ENCODE assay signal across 16 cellular contexts in genomic region chr11:27281740-27282139, GRCh38.
DNase-seq lines count a peak whose midpoint lies in the region; ATAC-seq, FAIRE-seq and TF ChIP-seq lines count a peak whose summit lies in the region.
"Had no signal": no experiment of that assay in that cellular context is flagged by ENCODE, and none has a peak within 500 bp of the region (broad histone marks: within the 10 kb centered on the region; RNA-seq: fewer than 3 reads in every experiment).

No MANE protein-coding gene starts in this region.

- no peaks in the 10 kb centered on the region for H3K27me3 ChIP-seq in heart right ventricle
- H3K27me3 ChIP-seq in right atrium auricular region: no peaks in the 10 kb centered on the region
- H3K27me3 ChIP-seq in endothelial cell of umbilical vein (ENCODE audit: control insufficient read depth in 2 of 2, insufficient read depth in 2 of 2, low read length in 2 of 2): peaks cover 13 to 19% of the 10 kb centered on the region in 2 experiments
- H3K27me3 ChIP-seq in aorta (ENCODE audit: control insufficient read depth in 1 of 2, insufficient read depth in 2 of 2, low read length in 1 of 2): no peaks in the 10 kb centered on the region
- H3K27me3 ChIP-seq in CD4-positive, alpha-beta memory T cell (ENCODE audit: insufficient read depth, low read length): no peaks in the 10 kb centered on the region

- TF ChIP-seq POLR2A in endothelial cell of umbilical vein (IDR thresholded peaks at IDR 0.05; ENCODE audit: low read depth, low read length): no peak

- no peaks in the 10 kb centered on the region for H3K9me1 ChIP-seq in endothelial cell of umbilical vein (replicated peaks; ENCODE audit: control insufficient read depth, extremely low read depth, insufficient read depth, low read length)

- H3K9ac ChIP-seq in endothelial cell of umbilical vein (replicated peaks; ENCODE audit: extremely low read depth, insufficient read depth, low read length): peak overlapping the region; percentile 10

- H3K36me3 ChIP-seq in heart right ventricle: no peaks in the 10 kb centered on the region
- no peaks in the 10 kb centered on the region for H3K36me3 ChIP-seq in right atrium auricular region
- H3K36me3 ChIP-seq in endothelial cell of umbilical vein (ENCODE audit: control insufficient read depth in 2 of 2, extremely low read depth in 1 of 2, insufficient read depth in 2 of 2, low read length in 2 of 2): no peaks in the 10 kb centered on the region
- no peaks in the 10 kb centered on the region for H3K36me3 ChIP-seq in aorta (ENCODE audit: control insufficient read depth in 1 of 2, insufficient read depth in 2 of 2, low read length in 1 of 2)
- no peaks in the 10 kb centered on the region for H3K36me3 ChIP-seq in CD4-positive, alpha-beta memory T cell (ENCODE audit: insufficient read depth, low read length)
- H3K36me3 ChIP-seq: WERI-Rb-1 had no signal

- H3K4me3 ChIP-seq in heart right ventricle (no peak overlapping the region), right atrium auricular region (no peak overlapping the region), endothelial cell of umbilical vein (replicated peaks in 1 of 3; ENCODE audit: insufficient read depth in 1 of 3, low read depth in 1 of 3, low read length in 3 of 3) (no peak overlapping the region), aorta (ENCODE audit: low read length in 2 of 2) (no peak overlapping the region)
- H3K4me3 ChIP-seq in CD4-positive, alpha-beta memory T cell (ENCODE audit: low read length in 2 of 2): no peak overlapping the region

- H3K27me3 Mint-ChIP-seq in CD4-positive, alpha-beta memory T cell: peaks cover 5 to 9% of the 10 kb centered on the region in 2 donors

- H3K9me3 ChIP-seq in heart right ventricle (no peaks in the 10 kb centered on the region), right atrium auricular region (no peaks in the 10 kb centered on the region), endothelial cell of umbilical vein (replicated peaks; ENCODE audit: control insufficient read depth, insufficient read depth, low read length) (no peaks in the 10 kb centered on the region), aorta (ENCODE audit: control insufficient read depth, low read length) (no peaks in the 10 kb centered on the region)
- no peaks in the 10 kb centered on the region for H3K9me3 ChIP-seq in CD4-positive, alpha-beta memory T cell (ENCODE audit: control insufficient read depth in 1 of 2, low read length in 2 of 2)

- peak overlapping the region; percentile 11 for H2AFZ ChIP-seq in endothelial cell of umbilical vein (ENCODE audit: low read depth, low read length)

- no peak for FAIRE-seq in endothelial cell of umbilical vein (lab: Jason Lieb, UNC)

- intact Hi-C loops in heart right ventricle (cut with DNase I): no loop called here
- intact Hi-C loops in endothelial cell of umbilical vein (cut with micrococcal nuclease): loop anchor here (1.0 to 5.0 kb wide), 4 partner anchors 67 to 206 kb away; partner anchors contain the start of genes CCDC34 and LGR4
- intact Hi-C loops in aorta (cut with DNase I): loop anchor here in 1 of 2 donors (5.0 kb wide), 2 partner anchors 69 to 191 kb away; partner anchors contain the start of gene LGR4
- intact Hi-C loops in CD4-positive, alpha-beta memory T cell (cut with micrococcal nuclease): no loop called here

- H4K20me1 ChIP-seq in endothelial cell of umbilical vein (replicated peaks; ENCODE audit: control insufficient read depth, extremely low read depth, insufficient read depth, low read length): no peaks in the 10 kb centered on the region

- H3K4me1 ChIP-seq in heart right ventricle (peaks cover 0 to 22% (median 9%) of the 10 kb centered on the region in 9 donors), right atrium auricular region (peaks cover 0 to 19% of the 10 kb centered on the region in 2 donors), endothelial cell of umbilical vein (ENCODE audit: control insufficient read depth, extremely low read depth, insufficient read depth, low read length) (peaks cover 23% of the 10 kb centered on the region), aorta (ENCODE audit: control insufficient read depth in 1 of 2, insufficient read depth in 2 of 2, low read length in 2 of 2) (peaks cover 6 to 9% of the 10 kb centered on the region in 2 donors)
- H3K4me1 ChIP-seq in CD4-positive, alpha-beta memory T cell (ENCODE audit: insufficient read depth, low read length): no peaks in the 10 kb centered on the region

- dilution Hi-C loops in endothelial cell of umbilical vein (cut with MboI; ENCODE audit: extremely low pct_ligation_motif_present, low sequenced_read_pairs): no loop called here

- peak in 2 of 8 donors; percentile 37 to 52 for ATAC-seq in heart right ventricle
- peak; percentile 64 for ATAC-seq in HG03575 (IDR thresholded peaks at IDR 0.05; ENCODE audit: extremely low read depth, insufficient number of reproducible peaks, low FRiP score, unreplicated experiment)
- peak; percentile 6 for ATAC-seq in aorta (ENCODE audit: low FRiP score)
- no peak for ATAC-seq in omental fat pad (ENCODE audit: low FRiP score)
- ATAC-seq: natural killer cell treated with Interleukin-12 subunit alpha and Interleukin-12 subunit beta and Interleukin-15 and Interleukin-18, amount 100 ng/mL, for 72 hours had no signal

- H3K4me3 Mint-ChIP-seq in CD4-positive, alpha-beta memory T cell: no peak overlapping the region
- H3K4me3 Mint-ChIP-seq: activated T-helper 1 cell treated with anti-CD3 and anti-CD28 coated beads, Interleukin-12 subunit alpha, Interleukin-12 subunit beta, Interleukin-2, Interleukin-4 antibody, amounts not matched to agents 30 ng/mL and 10 ng/mL and 1 ng/mL, durations not matched to agents 14 hours and 24 hours and 36 hours; immature natural killer cell; natural killer cell treated with Interleukin-12 subunit alpha and Interleukin-12 subunit beta and Interleukin-15 and Interleukin-18, amount 100 ng/mL, for 72 hours; stimulated activated naive CD8-positive, alpha-beta T cell treated with anti-CD3 and anti-CD28 coated beads, Interleukin-15, Interleukin-2, amounts not matched to agents 100 ng/mL and 50 ng/mL, for 24 hours had no signal

- BruUV-seq in endothelial cell of umbilical vein (replicated peaks; lab: Mats Ljungman, UMichigan): no TSS peak

- WGBS in heart right ventricle, 2 donors: 52 to 55% methylated on average over 2 of the region's 2 CpGs
- 33 to 36% methylated on average over 2 of the region's 2 CpGs for WGBS in aorta, 2 donors

- POLR2A ChIA-PET in endothelial cell of umbilical vein (lab: Charles Lee): interaction anchor here (1.4 to 2.7 kb wide), 2 partner anchors 66 to 191 kb away, joined by 4 to 19 read pairs; partner anchors contain the start of gene LGR4
- POLR2A ChIA-PET in CD4-positive, alpha-beta memory T cell (lab: Charles Lee; ENCODE audit: partially characterized antibody): no interaction called here

- peak overlapping the region; percentile 64 for H3K4me2 ChIP-seq in endothelial cell of umbilical vein (ENCODE audit: insufficient read depth, low read length)

- DNase-seq in heart right ventricle: no peak
- no peak for DNase-seq in right atrium auricular region (ENCODE audit: low spot score)
- DNase-seq in endothelial cell of umbilical vein (ENCODE audit: low read depth, low spot score): no peak
- no peak for DNase-seq in aorta
- no peak for DNase-seq in omental fat pad (ENCODE audit: low spot score)
- DNase-seq in CD4-positive, alpha-beta memory T cell: no peak
- no peak for DNase-seq in medulla oblongata (ENCODE audit: extremely low spot score)
- DNase-seq: caudate nucleus, immature natural killer cell, NCI-H446 treated with DMSO at 0.1 percent for 48 hours, WERI-Rb-1 had no signal

- no peak overlapping the region for H3K27ac Mint-ChIP-seq in CD4-positive, alpha-beta memory T cell
- H3K27ac Mint-ChIP-seq: activated T-helper 1 cell treated with anti-CD3 and anti-CD28 coated beads, Interleukin-12 subunit alpha, Interleukin-12 subunit beta, Interleukin-2, Interleukin-4 antibody, amounts not matched to agents 30 ng/mL and 10 ng/mL and 1 ng/mL, durations not matched to agents 14 hours and 24 hours and 36 hours; immature natural killer cell; natural killer cell treated with Interleukin-12 subunit alpha and Interleukin-12 subunit beta and Interleukin-15 and Interleukin-18, amount 100 ng/mL, for 72 hours; stimulated activated naive CD8-positive, alpha-beta T cell treated with anti-CD3 and anti-CD28 coated beads, Interleukin-15, Interleukin-2, amounts not matched to agents 100 ng/mL and 50 ng/mL, for 24 hours had no signal

- no peaks in the 10 kb centered on the region for H3K9me3 Mint-ChIP-seq in CD4-positive, alpha-beta memory T cell
- H3K9me3 Mint-ChIP-seq: activated T-helper 1 cell treated with anti-CD3 and anti-CD28 coated beads, Interleukin-12 subunit alpha, Interleukin-12 subunit beta, Interleukin-2, Interleukin-4 antibody, amounts not matched to agents 30 ng/mL and 10 ng/mL and 1 ng/mL, durations not matched to agents 14 hours and 24 hours and 36 hours; stimulated activated naive CD8-positive, alpha-beta T cell treated with anti-CD3 and anti-CD28 coated beads, Interleukin-15, Interleukin-2, amounts not matched to agents 100 ng/mL and 50 ng/mL, for 24 hours had no signal

- H3K36me3 Mint-ChIP-seq in CD4-positive, alpha-beta memory T cell: no peaks in the 10 kb centered on the region
- H3K36me3 Mint-ChIP-seq: immature natural killer cell; natural killer cell treated with Interleukin-12 subunit alpha and Interleukin-12 subunit beta and Interleukin-15 and Interleukin-18, amount 100 ng/mL, for 72 hours had no signal

- H3K79me2 ChIP-seq in endothelial cell of umbilical vein (ENCODE audit: control insufficient read depth, insufficient read depth, low read length): no peaks in the 10 kb centered on the region

- CTCF ChIA-PET in endothelial cell of umbilical vein (lab: Charles Lee): interaction anchor here (0.6 to 3.6 kb wide), 11 partner anchors 11 to 997 kb away, joined by 3 to 64 read pairs (median 6); no protein-coding TSS in a partner anchor
- CTCF ChIA-PET in CD4-positive, alpha-beta memory T cell (lab: Charles Lee; ENCODE audit: partially characterized antibody): interaction anchor here (1.9 kb wide), 1 partner anchor 14 kb away, joined by 7 read pairs; no protein-coding TSS in a partner anchor

- peaks cover 0 to 5% (median under 1%) of the 10 kb centered on the region in 4 donors for H3K4me1 Mint-ChIP-seq in CD4-positive, alpha-beta memory T cell
- H3K4me1 Mint-ChIP-seq: immature natural killer cell had no signal

- H3K27ac ChIP-seq in heart right ventricle (peak overlapping the region in 6 of 10 donors; percentile 5 to 61 (median 43)), right atrium auricular region (peak overlapping the region in 1 of 2 donors; percentile 15), endothelial cell of umbilical vein (ENCODE audit: insufficient read depth, low read depth, low read length) (peak overlapping the region; percentile 56), aorta (ENCODE audit: low read depth in 1 of 2, low read length in 2 of 2) (peak overlapping the region; percentile 27 to 82)
- H3K27ac ChIP-seq in CD4-positive, alpha-beta memory T cell (ENCODE audit: low read depth, low read length): no peak overlapping the region
- H3K27ac ChIP-seq: HL-60, WERI-Rb-1 had no signal

- TF ChIP-seq CTCF in heart right ventricle (IDR thresholded peaks at IDR 0.05) (no peak), right atrium auricular region (IDR thresholded peaks at IDR 0.05) (no peak), endothelial cell of umbilical vein (IDR thresholded peaks at IDR 0.05; ENCODE audit: extremely low read depth in 1 of 2, insufficient read depth in 1 of 2, low read depth in 1 of 2, low read length in 2 of 2) (no peak), omental fat pad (IDR thresholded peaks at IDR 0.05) (no peak)
